In the genomic region with DNA sequence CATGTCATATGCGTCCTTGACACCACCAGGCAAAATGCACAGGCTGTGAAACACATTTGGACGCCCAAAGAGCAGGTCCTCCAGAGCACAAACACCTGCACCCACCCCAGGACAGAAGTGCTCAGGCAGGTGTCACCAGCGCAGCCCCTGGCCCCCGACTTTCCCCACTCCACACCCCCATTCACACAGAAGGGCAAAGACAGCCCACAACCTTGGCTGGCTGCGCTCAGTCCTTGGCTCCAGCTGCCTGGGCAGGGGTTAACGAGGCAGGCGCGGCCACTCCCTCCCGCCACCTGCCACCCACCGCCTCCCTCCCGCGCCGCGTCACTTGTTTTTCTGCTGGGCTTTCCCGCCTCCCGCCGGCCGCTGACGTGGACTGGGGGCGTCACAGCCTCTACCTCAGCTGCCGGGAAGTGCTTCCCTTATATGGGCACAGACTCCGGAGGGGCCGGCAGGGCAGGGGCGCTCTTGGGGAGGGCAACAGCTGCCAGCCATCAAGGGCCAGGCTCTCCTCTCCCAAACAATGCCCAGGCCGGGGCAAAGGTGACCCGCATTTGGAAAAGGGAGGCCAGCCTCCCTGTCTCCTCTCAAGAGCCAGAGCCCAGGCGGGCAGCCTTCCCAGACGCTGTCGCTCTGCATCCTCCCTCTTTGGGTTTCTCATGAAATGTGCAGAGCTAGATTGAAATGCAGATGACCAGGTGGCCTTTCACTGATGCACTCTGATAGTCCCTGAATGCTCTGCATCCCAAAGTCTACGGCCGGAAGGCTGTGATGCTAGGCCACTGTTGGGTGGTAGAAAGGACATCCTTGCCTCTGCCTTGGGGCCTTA, we compare ENCODE assay signal across 1 cellular context.
TF ChIP-seq lines count a peak whose summit lies in the region.

No MANE protein-coding gene starts in this region.

TF ChIP-seq in H1, 55 proteins besides CTCF, POLR2A, EP300 and RAD21 (continued from another document):
- TF ChIP-seq TAF7 (optimal IDR thresholded peaks at IDR 0.05; ENCODE audit: borderline replicate concordance, low read depth, low read length) (peak; percentile 67), CHD2 (IDR thresholded peaks at IDR 0.05; ENCODE audit: low read length) (no peak), CEBPB (IDR thresholded peaks at IDR 0.05; ENCODE audit: low read depth, low read length) (no peak), SUZ12 (IDR thresholded peaks at IDR 0.05; ENCODE audit: low read length) (no peak), TBP (IDR thresholded peaks at IDR 0.05; ENCODE audit: low read depth, low read length) (peak; percentile 75), ZNF274 (IDR thresholded peaks at IDR 0.05; ENCODE audit: borderline replicate concordance, extremely low read depth, low read length) (no peak), CBX5 (IDR thresholded peaks at IDR 0.05; ENCODE audit: low read depth, low read length) (no peak), EGR1 (IDR thresholded peaks at IDR 0.05; ENCODE audit: borderline replicate concordance, low read depth, low read length) (0 out of 2 replicates have a peak, but pooled peaks have one; percentile 35), CHD1 (IDR thresholded peaks at IDR 0.05; ENCODE audit: low read depth, low read length) (no peak), KDM1A (IDR thresholded peaks at IDR 0.05; ENCODE audit: borderline replicate concordance, low read length) (0 out of 2 replicates have a peak, but pooled peaks have one; percentile 11), GTF2F1 (IDR thresholded peaks at IDR 0.05; ENCODE audit: borderline replicate concordance, low read depth, low read length) (peak; percentile 39; the same call in 1 of the 2 replicates), TEAD4 (IDR thresholded peaks at IDR 0.05; ENCODE audit: low read depth, low read length) (no peak), SP1 (IDR thresholded peaks at IDR 0.05; ENCODE audit: low read depth, low read length) (peak; percentile 50), JUN (IDR thresholded peaks at IDR 0.05; ENCODE audit: low read depth, low read length) (no peak), TAF1 (IDR thresholded peaks at IDR 0.05; ENCODE audit: low read depth, low read length) (peak; percentile 88), CTBP2 (IDR thresholded peaks at IDR 0.05; ENCODE audit: borderline replicate concordance, insufficient read depth, insufficient read length, low read length) (no peak), POLR2AphosphoS5 (IDR thresholded peaks at IDR 0.05; ENCODE audit: low read depth, low read length) (peak; percentile 74), NRF1 (IDR thresholded peaks at IDR 0.05; ENCODE audit: low read depth, low read length) (no peak), SAP30 (IDR thresholded peaks at IDR 0.05; ENCODE audit: insufficient read depth, insufficient replicate concordance, low read length) (no peak), HDAC2 (IDR thresholded peaks at IDR 0.05; ENCODE audit: borderline replicate concordance in 1 of 2, low read depth in 2 of 2, low read length in 2 of 2) (no peak), ASH2L (IDR thresholded peaks at IDR 0.05; ENCODE audit: low read length) (peak; percentile 38), HDAC6 (IDR thresholded peaks at IDR 0.05; ENCODE audit: low read depth, low read length) (no peak), SIRT6 (IDR thresholded peaks at IDR 0.05; ENCODE audit: low read length) (no peak), RXRA (IDR thresholded peaks at IDR 0.05; ENCODE audit: insufficient read depth, low read depth, low read length) (no peak), POU5F1 (IDR thresholded peaks at IDR 0.05; ENCODE audit: low read depth, low read length) (no peak), FOSL1 (IDR thresholded peaks at IDR 0.05; ENCODE audit: insufficient read depth, low read depth, low read length) (no peak), YY1 (IDR thresholded peaks at IDR 0.05; ENCODE audit: low read depth, low read length) (peak; percentile 35; the same call in 1 of the 2 replicates), TCF12 (IDR thresholded peaks at IDR 0.05; ENCODE audit: low read depth, low read length) (no peak; the same call in 1 of the 2 replicates)
- TF ChIP-seq, protein P1, sequence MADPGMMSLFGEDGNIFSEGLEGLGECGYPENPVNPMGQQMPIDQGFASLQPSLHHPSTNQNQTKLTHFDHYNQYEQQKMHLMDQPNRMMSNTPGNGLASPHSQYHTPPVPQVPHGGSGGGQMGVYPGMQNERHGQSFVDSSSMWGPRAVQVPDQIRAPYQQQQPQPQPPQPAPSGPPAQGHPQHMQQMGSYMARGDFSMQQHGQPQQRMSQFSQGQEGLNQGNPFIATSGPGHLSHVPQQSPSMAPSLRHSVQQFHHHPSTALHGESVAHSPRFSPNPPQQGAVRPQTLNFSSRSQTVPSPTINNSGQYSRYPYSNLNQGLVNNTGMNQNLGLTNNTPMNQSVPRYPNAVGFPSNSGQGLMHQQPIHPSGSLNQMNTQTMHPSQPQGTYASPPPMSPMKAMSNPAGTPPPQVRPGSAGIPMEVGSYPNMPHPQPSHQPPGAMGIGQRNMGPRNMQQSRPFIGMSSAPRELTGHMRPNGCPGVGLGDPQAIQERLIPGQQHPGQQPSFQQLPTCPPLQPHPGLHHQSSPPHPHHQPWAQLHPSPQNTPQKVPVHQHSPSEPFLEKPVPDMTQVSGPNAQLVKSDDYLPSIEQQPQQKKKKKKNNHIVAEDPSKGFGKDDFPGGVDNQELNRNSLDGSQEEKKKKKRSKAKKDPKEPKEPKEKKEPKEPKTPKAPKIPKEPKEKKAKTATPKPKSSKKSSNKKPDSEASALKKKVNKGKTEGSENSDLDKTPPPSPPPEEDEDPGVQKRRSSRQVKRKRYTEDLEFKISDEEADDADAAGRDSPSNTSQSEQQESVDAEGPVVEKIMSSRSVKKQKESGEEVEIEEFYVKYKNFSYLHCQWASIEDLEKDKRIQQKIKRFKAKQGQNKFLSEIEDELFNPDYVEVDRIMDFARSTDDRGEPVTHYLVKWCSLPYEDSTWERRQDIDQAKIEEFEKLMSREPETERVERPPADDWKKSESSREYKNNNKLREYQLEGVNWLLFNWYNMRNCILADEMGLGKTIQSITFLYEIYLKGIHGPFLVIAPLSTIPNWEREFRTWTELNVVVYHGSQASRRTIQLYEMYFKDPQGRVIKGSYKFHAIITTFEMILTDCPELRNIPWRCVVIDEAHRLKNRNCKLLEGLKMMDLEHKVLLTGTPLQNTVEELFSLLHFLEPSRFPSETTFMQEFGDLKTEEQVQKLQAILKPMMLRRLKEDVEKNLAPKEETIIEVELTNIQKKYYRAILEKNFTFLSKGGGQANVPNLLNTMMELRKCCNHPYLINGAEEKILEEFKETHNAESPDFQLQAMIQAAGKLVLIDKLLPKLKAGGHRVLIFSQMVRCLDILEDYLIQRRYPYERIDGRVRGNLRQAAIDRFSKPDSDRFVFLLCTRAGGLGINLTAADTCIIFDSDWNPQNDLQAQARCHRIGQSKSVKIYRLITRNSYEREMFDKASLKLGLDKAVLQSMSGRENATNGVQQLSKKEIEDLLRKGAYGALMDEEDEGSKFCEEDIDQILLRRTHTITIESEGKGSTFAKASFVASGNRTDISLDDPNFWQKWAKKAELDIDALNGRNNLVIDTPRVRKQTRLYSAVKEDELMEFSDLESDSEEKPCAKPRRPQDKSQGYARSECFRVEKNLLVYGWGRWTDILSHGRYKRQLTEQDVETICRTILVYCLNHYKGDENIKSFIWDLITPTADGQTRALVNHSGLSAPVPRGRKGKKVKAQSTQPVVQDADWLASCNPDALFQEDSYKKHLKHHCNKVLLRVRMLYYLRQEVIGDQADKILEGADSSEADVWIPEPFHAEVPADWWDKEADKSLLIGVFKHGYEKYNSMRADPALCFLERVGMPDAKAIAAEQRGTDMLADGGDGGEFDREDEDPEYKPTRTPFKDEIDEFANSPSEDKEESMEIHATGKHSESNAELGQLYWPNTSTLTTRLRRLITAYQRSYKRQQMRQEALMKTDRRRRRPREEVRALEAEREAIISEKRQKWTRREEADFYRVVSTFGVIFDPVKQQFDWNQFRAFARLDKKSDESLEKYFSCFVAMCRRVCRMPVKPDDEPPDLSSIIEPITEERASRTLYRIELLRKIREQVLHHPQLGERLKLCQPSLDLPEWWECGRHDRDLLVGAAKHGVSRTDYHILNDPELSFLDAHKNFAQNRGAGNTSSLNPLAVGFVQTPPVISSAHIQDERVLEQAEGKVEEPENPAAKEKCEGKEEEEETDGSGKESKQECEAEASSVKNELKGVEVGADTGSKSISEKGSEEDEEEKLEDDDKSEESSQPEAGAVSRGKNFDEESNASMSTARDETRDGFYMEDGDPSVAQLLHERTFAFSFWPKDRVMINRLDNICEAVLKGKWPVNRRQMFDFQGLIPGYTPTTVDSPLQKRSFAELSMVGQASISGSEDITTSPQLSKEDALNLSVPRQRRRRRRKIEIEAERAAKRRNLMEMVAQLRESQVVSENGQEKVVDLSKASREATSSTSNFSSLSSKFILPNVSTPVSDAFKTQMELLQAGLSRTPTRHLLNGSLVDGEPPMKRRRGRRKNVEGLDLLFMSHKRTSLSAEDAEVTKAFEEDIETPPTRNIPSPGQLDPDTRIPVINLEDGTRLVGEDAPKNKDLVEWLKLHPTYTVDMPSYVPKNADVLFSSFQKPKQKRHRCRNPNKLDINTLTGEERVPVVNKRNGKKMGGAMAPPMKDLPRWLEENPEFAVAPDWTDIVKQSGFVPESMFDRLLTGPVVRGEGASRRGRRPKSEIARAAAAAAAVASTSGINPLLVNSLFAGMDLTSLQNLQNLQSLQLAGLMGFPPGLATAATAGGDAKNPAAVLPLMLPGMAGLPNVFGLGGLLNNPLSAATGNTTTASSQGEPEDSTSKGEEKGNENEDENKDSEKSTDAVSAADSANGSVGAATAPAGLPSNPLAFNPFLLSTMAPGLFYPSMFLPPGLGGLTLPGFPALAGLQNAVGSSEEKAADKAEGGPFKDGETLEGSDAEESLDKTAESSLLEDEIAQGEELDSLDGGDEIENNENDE (IDR thresholded peaks at IDR 0.05; ENCODE audit: insufficient replicate concordance, low read length): no peak
- TF ChIP-seq, protein P2, sequence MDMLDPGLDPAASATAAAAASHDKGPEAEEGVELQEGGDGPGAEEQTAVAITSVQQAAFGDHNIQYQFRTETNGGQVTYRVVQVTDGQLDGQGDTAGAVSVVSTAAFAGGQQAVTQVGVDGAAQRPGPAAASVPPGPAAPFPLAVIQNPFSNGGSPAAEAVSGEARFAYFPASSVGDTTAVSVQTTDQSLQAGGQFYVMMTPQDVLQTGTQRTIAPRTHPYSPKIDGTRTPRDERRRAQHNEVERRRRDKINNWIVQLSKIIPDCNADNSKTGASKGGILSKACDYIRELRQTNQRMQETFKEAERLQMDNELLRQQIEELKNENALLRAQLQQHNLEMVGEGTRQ (IDR thresholded peaks at IDR 0.05; ENCODE audit: low read length): no peak
- TF ChIP-seq, protein P3, sequence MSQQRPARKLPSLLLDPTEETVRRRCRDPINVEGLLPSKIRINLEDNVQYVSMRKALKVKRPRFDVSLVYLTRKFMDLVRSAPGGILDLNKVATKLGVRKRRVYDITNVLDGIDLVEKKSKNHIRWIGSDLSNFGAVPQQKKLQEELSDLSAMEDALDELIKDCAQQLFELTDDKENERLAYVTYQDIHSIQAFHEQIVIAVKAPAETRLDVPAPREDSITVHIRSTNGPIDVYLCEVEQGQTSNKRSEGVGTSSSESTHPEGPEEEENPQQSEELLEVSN (IDR thresholded peaks at IDR 0.05): peak; percentile 96
- TF ChIP-seq, protein P4, sequence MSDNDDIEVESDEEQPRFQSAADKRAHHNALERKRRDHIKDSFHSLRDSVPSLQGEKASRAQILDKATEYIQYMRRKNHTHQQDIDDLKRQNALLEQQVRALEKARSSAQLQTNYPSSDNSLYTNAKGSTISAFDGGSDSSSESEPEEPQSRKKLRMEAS (IDR thresholded peaks at IDR 0.05): peak; percentile 90
